In genomic region chr22:30301995-30302809, GRCh38 we compare ENCODE assay signal across 8 cellular contexts. TPM values are rescaled to one million over a fixed set of nuclear protein-coding genes. Genes with fewer than 3 reads are reported as not detected.
DNase-seq lines count a peak whose midpoint lies in the region; ATAC-seq and TF ChIP-seq lines count a peak whose summit lies in the region.

No MANE protein-coding gene starts in this region.

- intact Hi-C loops in right lobe of liver (cut with DNase I), result no loop called here

- no peak for ATAC-seq in stimulated activated naive CD8-positive, alpha-beta T cell treated with anti-CD3 and anti-CD28 coated beads, Interleukin-15, Interleukin-2, amounts not matched to agents 100 U/mL and 50 U/mL, for 24 hours
- ATAC-seq in right lobe of liver (peak in 3 of 4 donors; percentile 24 to 46 (median 36)), GM21737 (IDR thresholded peaks at IDR 0.05; ENCODE audit: unreplicated experiment) (no peak)

- DNase-seq in stimulated activated naive CD8-positive, alpha-beta T cell treated with anti-CD3 and anti-CD28 coated beads, Interleukin-15, Interleukin-2, amounts not matched to agents 100 U/mL and 50 U/mL, for 24 hours, result no peak
- DNase-seq in amniotic stem cell (lab: John Stamatoyannopoulos, UW) (peak; percentile 19), right lobe of liver (peak in 2 of 3 donors; percentile 54 to 65), tibial nerve (ENCODE audit: low spot score in 2 of 2) (no peak), NCI-H2081 treated with DMSO at 0.1 percent for 48 hours (lab: John Stamatoyannopoulos, UW) (no peak), NCI-H187 treated with DMSO at 0.1 percent for 48 hours (lab: John Stamatoyannopoulos, UW) (no peak)

- no peak for TF ChIP-seq CTCF in right lobe of liver (IDR thresholded peaks at IDR 0.05)
- no peak for TF ChIP-seq CTCF in tibial nerve (IDR thresholded peaks at IDR 0.05)

- H3K4me1 Mint-ChIP-seq in stimulated activated naive CD8-positive, alpha-beta T cell treated with anti-CD3 and anti-CD28 coated beads, Interleukin-15, Interleukin-2, amounts not matched to agents 100 ng/mL and 50 ng/mL, for 24 hours (ENCODE audit: low read depth), result peaks cover 96% of the 10 kb centered on the region

- H3K36me3 ChIP-seq in right lobe of liver (peaks cover 0 to 46% (median 9%) of the 10 kb centered on the region in 4 donors), tibial nerve (peaks cover 0 to 56% (median 12%) of the 10 kb centered on the region in 3 donors)

- H3K4me3 Mint-ChIP-seq in stimulated activated naive CD8-positive, alpha-beta T cell treated with anti-CD3 and anti-CD28 coated beads, Interleukin-15, Interleukin-2, amounts not matched to agents 100 ng/mL and 50 ng/mL, for 24 hours, result no peak overlapping the region

- WGBS in right lobe of liver (ENCODE audit: insufficient coverage, low coverage, low lambda C conversion rate, missing lambda C conversion rate), result 64% methylated on average over 3 of the region's 9 CpGs
- 41 to 54% methylated on average over 7 to 9 of the region's 9 CpGs for WGBS in tibial nerve, 2 donors

- H3K4me3 ChIP-seq in right lobe of liver, result no peak overlapping the region
- H3K4me3 ChIP-seq in tibial nerve, result no peak overlapping the region

- H3K9me3 Mint-ChIP-seq in stimulated activated naive CD8-positive, alpha-beta T cell treated with anti-CD3 and anti-CD28 coated beads, Interleukin-15, Interleukin-2, amounts not matched to agents 100 ng/mL and 50 ng/mL, for 24 hours, result no peaks in the 10 kb centered on the region

- no peaks in the 10 kb centered on the region for H3K27me3 Mint-ChIP-seq in stimulated activated naive CD8-positive, alpha-beta T cell treated with anti-CD3 and anti-CD28 coated beads, Interleukin-15, Interleukin-2, amounts not matched to agents 100 ng/mL and 50 ng/mL, for 24 hours

- peaks cover 13% of the 10 kb centered on the region for H3K36me3 Mint-ChIP-seq in stimulated activated naive CD8-positive, alpha-beta T cell treated with anti-CD3 and anti-CD28 coated beads, Interleukin-15, Interleukin-2, amounts not matched to agents 100 ng/mL and 50 ng/mL, for 24 hours (ENCODE audit: low read depth)

- peak in 1 of 2 donors; percentile 70 for TF ChIP-seq EP300 in tibial nerve (IDR thresholded peaks at IDR 0.05)

- H3K27ac Mint-ChIP-seq in stimulated activated naive CD8-positive, alpha-beta T cell treated with anti-CD3 and anti-CD28 coated beads, Interleukin-15, Interleukin-2, amounts not matched to agents 100 ng/mL and 50 ng/mL, for 24 hours, result peak overlapping the region; percentile 93

- H3K27ac ChIP-seq in right lobe of liver (peak overlapping the region; percentile 21 to 55 (median 34)), tibial nerve (peak overlapping the region; percentile 48 to 88 (median 82))

- TF ChIP-seq POLR2A in right lobe of liver (IDR thresholded peaks at IDR 0.05) (no peak), tibial nerve (IDR thresholded peaks at IDR 0.05) (no peak)

- H3K4me1 ChIP-seq in right lobe of liver (peaks cover 0 to 29% (median 0%) of the 10 kb centered on the region in 4 donors), tibial nerve (peaks cover 0 to 96% (median 72%) of the 10 kb centered on the region in 4 donors)

- H3K9me3 ChIP-seq in right lobe of liver (no peaks in the 10 kb centered on the region), tibial nerve (no peaks in the 10 kb centered on the region)

- H3K27me3 ChIP-seq in right lobe of liver (no peaks in the 10 kb centered on the region), tibial nerve (no peaks in the 10 kb centered on the region)

RNA-seq across cellular contexts. Expression of gene CASTOR1, which starts 12.9 kb away (rescaled TPM):
- total RNA-seq in right lobe of liver (1 to 10 TPM in 5 of 6 experiments, under 1 TPM in 1; 0.86 to 8.6 (median 4.0) TPM), tibial nerve (10 to 100 TPM; 38.7 to 57.9 (median 45.3) TPM)

RNA-seq across cellular contexts. Expression of gene TBC1D10A, which starts 24.5 kb away (rescaled TPM):
- total RNA-seq in right lobe of liver (10 to 100 TPM in 3 of 6 experiments, 1 to 10 TPM in 3; 6.6 to 12.6 (median 10.0) TPM), tibial nerve (10 to 100 TPM; 46.8 to 63.9 (median 52.1) TPM)

RNA-seq across cellular contexts. Expression of gene OSM, which starts 35.6 kb away (rescaled TPM):
- under 1 TPM in 4 of 6 experiments, not detected in 2; 0.10 to 0.75 (median 0.19) TPM for total RNA-seq in right lobe of liver
- 10 to 100 TPM in 1 of 4 donors, 1 to 10 TPM in 3; 1.4 to 19.7 (median 4.2) TPM for total RNA-seq in tibial nerve

RNA-seq across cellular contexts. Expression of gene SF3A1, which starts 54.5 kb away (rescaled TPM):
- 10 to 100 TPM; 42.6 to 72.8 (median 66.5) TPM for total RNA-seq in right lobe of liver
- total RNA-seq in tibial nerve, result 10 to 100 TPM; 76.2 to 98.1 (median 91.7) TPM

RNA-seq across cellular contexts. Expression of gene CCDC157, which starts 54.6 kb away (rescaled TPM):
- total RNA-seq in right lobe of liver, result 1 to 10 TPM in 3 of 6 experiments, under 1 TPM in 3; 0.54 to 2.9 (median 0.86) TPM
- 10 to 100 TPM in 1 of 4 donors, 1 to 10 TPM in 3; 1.0 to 10.5 (median 5.2) TPM for total RNA-seq in tibial nerve

Comparison
In these comparisons a context has a peak if more than half of its experiments do, and no peak if none do; other contexts are left out.
1. ATAC-seq: peak in right lobe of liver (3 of 4); none in stimulated activated naive CD8-positive, alpha-beta T cell treated with anti-CD3 and anti-CD28 coated beads, Interleukin-15, Interleukin-2, amounts not matched to agents 100 U/mL and 50 U/mL, for 24 hours (single experiment) and GM21737 (single experiment).
2. DNase-seq: peak in amniotic stem cell (single experiment) and right lobe of liver (2 of 3); none in stimulated activated naive CD8-positive, alpha-beta T cell treated with anti-CD3 and anti-CD28 coated beads, Interleukin-15, Interleukin-2, amounts not matched to agents 100 U/mL and 50 U/mL, for 24 hours (single experiment), tibial nerve (0 of 2), NCI-H2081 treated with DMSO at 0.1 percent for 48 hours (single experiment) and NCI-H187 treated with DMSO at 0.1 percent for 48 hours (single experiment).
3. RNA of gene CASTOR1, which starts 12.9 kb away (total RNA-seq): 38.7 to 57.9 TPM in tibial nerve; 0.86 to 8.6 TPM in right lobe of liver; every median in the first group is over 4 times any median in the second.